12 cellular contexts compared by ENCODE assay signal in the genomic region with DNA sequence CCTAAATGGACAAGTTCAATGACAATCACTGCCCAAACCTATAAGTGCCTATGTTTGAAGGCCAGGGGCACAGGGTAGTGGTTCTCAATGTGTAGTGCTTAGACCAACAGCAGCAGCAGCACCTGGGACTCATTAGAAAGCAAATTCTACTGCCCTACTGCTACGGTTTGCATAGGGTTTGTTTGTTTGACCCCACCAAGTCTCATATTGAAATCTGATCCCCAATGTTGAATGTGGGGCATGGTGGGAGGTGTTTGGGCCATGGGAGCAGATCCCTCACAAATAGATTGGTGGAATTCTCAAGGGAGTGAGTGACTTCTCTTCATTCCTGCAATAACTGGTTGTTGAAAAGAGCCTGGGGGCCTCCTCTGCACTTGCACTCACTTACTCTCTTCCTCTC. TPM values are rescaled to one million over a fixed set of nuclear protein-coding genes. Genes with fewer than 3 reads are reported as not detected.
DNase-seq lines count a peak whose midpoint lies in the region; ATAC-seq and TF ChIP-seq lines count a peak whose summit lies in the region.
"Had no signal": no experiment of that assay in that cellular context is flagged by ENCODE, and none has a peak within 500 bp of the region (broad histone marks: within the 10 kb centered on the region; RNA-seq: fewer than 3 reads in every experiment).

No MANE protein-coding gene starts in this region.

- POLR2A ChIA-PET in Caco-2 (lab: Charles Lee): no interaction called here

- no peak overlapping the region for H3K4ac ChIP-seq in H9 (ENCODE audit: low read depth, low read length)

- no peak overlapping the region for H4K8ac ChIP-seq in H9 (replicated peaks; ENCODE audit: insufficient read length, low read depth, low read length)

- no peak overlapping the region for H4K5ac ChIP-seq in H9 (ENCODE audit: insufficient read length, low read depth, low read length)

- H3K36me3 ChIP-seq in Caco-2 (ENCODE audit: control insufficient read depth, insufficient read depth, low read length) (no peaks in the 10 kb centered on the region; the same call in 1 of the 2 replicates), left lung (no peaks in the 10 kb centered on the region)

- peak overlapping the region; percentile 24 for H3K27ac Mint-ChIP-seq in Caco-2 (ENCODE audit: unreplicated experiment)
- 0 out of 7 replicates have a peak overlapping the region, but pooled peaks of 2 of the 3 experiments have one; percentile 3 to 34 for H3K27ac Mint-ChIP-seq in H9
- H3K27ac Mint-ChIP-seq in activated naive CD4-positive, alpha-beta T cell treated with anti-CD3 and anti-CD28 coated beads, Interleukin-2, amount 10 ng/mL, durations not matched to agents 7 days and 5 days: no peak overlapping the region
- H3K27ac Mint-ChIP-seq: CD14-positive monocyte; CD8-positive, alpha-beta T cell; IgD-negative memory B cell had no signal

- H2BK120ac ChIP-seq in H9 (ENCODE audit: low read depth, low read length, poor library complexity, severe bottlenecking): no peak overlapping the region

- intact Hi-C loops in Caco-2 (cut with micrococcal nuclease; ENCODE audit: unreplicated experiment) (no loop called here), left lung (cut with DNase I) (no loop called here)

- H2BK15ac ChIP-seq in H9 (ENCODE audit: low read depth, low read length): no peak overlapping the region

- DNase-seq in Caco-2 (no peak), H9 (no peak), NCI-H526 treated with DMSO at 0.1 percent for 48 hours (lab: John Stamatoyannopoulos, UW) (peak; percentile 78), islet precursor cell (peak; percentile 42), left lung (no peak)
- DNase-seq in activated naive CD4-positive, alpha-beta T cell treated with anti-CD3 and anti-CD28 coated beads, Interleukin-2, amount 10 ng/mL, durations not matched to agents 7 days and 5 days: no peak
- no peak for DNase-seq in activated CD8-positive, alpha-beta memory T cell treated with anti-CD3 and anti-CD28 coated beads, Interleukin-2, amount 50 U/mL, for 48 hours
- DNase-seq: CD8-positive, alpha-beta T cell; DMS53 had no signal

- H3K23ac ChIP-seq in H9 (ENCODE audit: insufficient read length, low read depth, low read length): no peak overlapping the region

- WGBS in H9 (ENCODE audit: extremely low coverage, insufficient read length, low lambda C conversion rate): no CpG with 5 or more reads among the region's 1 CpG

- no peaks in the 10 kb centered on the region for H4K20me1 ChIP-seq in H9 (ENCODE audit: control insufficient read depth, insufficient read depth, insufficient read length)

- H3K4me2 ChIP-seq in H9 (ENCODE audit: insufficient read depth, insufficient read length, low read length): no peak overlapping the region

- no peak overlapping the region for H2BK20ac ChIP-seq in H9 (ENCODE audit: low read depth, low read length, poor library complexity, severe bottlenecking)

- H3K27ac ChIP-seq in H9 (ENCODE audit: insufficient read length, low read depth, low read length) (no peak overlapping the region), left lung (no peak overlapping the region)

- H3K14ac ChIP-seq in H9 (ENCODE audit: insufficient read depth, low read length): no peak overlapping the region

- H3K27me3 Mint-ChIP-seq in Caco-2 (ENCODE audit: insufficient read depth, unreplicated experiment) (no peaks in the 10 kb centered on the region), H9 (ENCODE audit: low read depth) (no peaks in the 10 kb centered on the region)
- H3K27me3 Mint-ChIP-seq in activated naive CD4-positive, alpha-beta T cell treated with anti-CD3 and anti-CD28 coated beads, Interleukin-2, amount 10 ng/mL, durations not matched to agents 7 days and 5 days: peaks cover 4% of the 10 kb centered on the region

- CTCF ChIA-PET in Caco-2 (lab: Charles Lee): no interaction called here
- CTCF ChIA-PET in activated naive CD4-positive, alpha-beta T cell treated with anti-CD3 and anti-CD28 coated beads, Interleukin-2, amount 10 ng/mL, durations not matched to agents 7 days and 5 days (lab: Charles Lee): no interaction called here

- no peak overlapping the region for H2BK12ac ChIP-seq in H9 (ENCODE audit: insufficient read length, low read depth, low read length)

- no peaks in the 10 kb centered on the region for H3K79me2 ChIP-seq in H9 (ENCODE audit: insufficient read depth, low read length)

- no peaks in the 10 kb centered on the region for H3K23me2 ChIP-seq in H9 (ENCODE audit: insufficient read length, low read depth, low read length, poor library complexity, severe bottlenecking)

- H3K4me1 Mint-ChIP-seq in Caco-2 (ENCODE audit: low read depth, unreplicated experiment): peaks cover 38% of the 10 kb centered on the region
- peaks cover 7 to 15% of the 10 kb centered on the region in 2 experiments for H3K4me1 Mint-ChIP-seq in H9
- H3K4me1 Mint-ChIP-seq in activated naive CD4-positive, alpha-beta T cell treated with anti-CD3 and anti-CD28 coated beads, Interleukin-2, amount 10 ng/mL, durations not matched to agents 7 days and 5 days: no peaks in the 10 kb centered on the region
- H3K4me1 Mint-ChIP-seq: IgD-negative memory B cell had no signal

- H3K4me3 ChIP-seq in Caco-2 (ENCODE audit: low read depth, low read length): no peak overlapping the region
- no peak overlapping the region for H3K4me3 ChIP-seq in left lung
- H3K4me3 ChIP-seq: GM12878 had no signal

- H3K4me1 ChIP-seq in Caco-2: peaks cover 59% of the 10 kb centered on the region
- H3K4me1 ChIP-seq in H9 (ENCODE audit: insufficient read depth, low read length): no peaks in the 10 kb centered on the region; the same call in 1 of the 2 replicates
- H3K4me1 ChIP-seq in left lung: peaks cover 0 to 19% of the 10 kb centered on the region in 2 donors

- no peak for ATAC-seq in left lung
- ATAC-seq: CD8-positive, alpha-beta T cell; GM12878 had no signal

- H3K9me3 Mint-ChIP-seq in Caco-2 (ENCODE audit: unreplicated experiment): no peaks in the 10 kb centered on the region
- peaks cover 3% of the 10 kb centered on the region in 2 experiments; a peak in 3 of 5 replicates for H3K9me3 Mint-ChIP-seq in H9
- no peaks in the 10 kb centered on the region for H3K9me3 Mint-ChIP-seq in activated naive CD4-positive, alpha-beta T cell treated with anti-CD3 and anti-CD28 coated beads, Interleukin-2, amount 10 ng/mL, durations not matched to agents 7 days and 5 days
- H3K9me3 Mint-ChIP-seq: CD8-positive, alpha-beta T cell had no signal

- H3K4me3 Mint-ChIP-seq in Caco-2 (ENCODE audit: unreplicated experiment) (no peak overlapping the region), H9 (no peak overlapping the region)
- no peak overlapping the region for H3K4me3 Mint-ChIP-seq in activated naive CD4-positive, alpha-beta T cell treated with anti-CD3 and anti-CD28 coated beads, Interleukin-2, amount 10 ng/mL, durations not matched to agents 7 days and 5 days
- H3K4me3 Mint-ChIP-seq: CD14-positive monocyte; CD8-positive, alpha-beta T cell; IgD-negative memory B cell had no signal

- H3K56ac ChIP-seq in H9 (ENCODE audit: insufficient read length, low read depth, low read length): no peak overlapping the region

- H2BK5ac ChIP-seq in H9 (ENCODE audit: insufficient read length, low read length): no peak overlapping the region

- H3K9me3 ChIP-seq in Caco-2 (no peaks in the 10 kb centered on the region), H9 (ENCODE audit: control insufficient read depth, low read depth, low read length) (no peaks in the 10 kb centered on the region), left lung (no peaks in the 10 kb centered on the region)

- H3K9ac ChIP-seq in H9 (ENCODE audit: extremely low read depth, insufficient read length, low read length): no peak overlapping the region

- H2AK5ac ChIP-seq in H9 (ENCODE audit: insufficient read length, low read length): no peak overlapping the region

- BruUV-seq in Caco-2 (replicated peaks; lab: Mats Ljungman, UMichigan): no TSS peak

- peaks cover 2% of the 10 kb centered on the region for H3K79me1 ChIP-seq in H9 (ENCODE audit: insufficient read depth, low read depth, low read length, poor library complexity, severe bottlenecking)

- no peak overlapping the region for H4K91ac ChIP-seq in H9 (ENCODE audit: insufficient read length, low read depth, low read length)

- no peak overlapping the region for H3K18ac ChIP-seq in H9 (ENCODE audit: insufficient read length, low read depth, low read length)

- H2AFZ ChIP-seq in H9 (ENCODE audit: low read length): no peak overlapping the region

- no peak overlapping the region for H3T11ph ChIP-seq in H9 (ENCODE audit: low read length)

- peaks cover 50% of the 10 kb centered on the region for H3K36me3 Mint-ChIP-seq in Caco-2 (ENCODE audit: insufficient read depth, unreplicated experiment)
- peaks cover 4 to 7% (median 5%) of the 10 kb centered on the region in 3 experiments; a peak in 3 of 7 replicates for H3K36me3 Mint-ChIP-seq in H9 (ENCODE audit: insufficient read depth in 1 of 3, low read depth in 3 of 3)
- no peaks in the 10 kb centered on the region for H3K36me3 Mint-ChIP-seq in activated naive CD4-positive, alpha-beta T cell treated with anti-CD3 and anti-CD28 coated beads, Interleukin-2, amount 10 ng/mL, durations not matched to agents 7 days and 5 days
- H3K36me3 Mint-ChIP-seq: CD8-positive, alpha-beta T cell; IgD-negative memory B cell had no signal

- TF ChIP-seq CTCF in Caco-2 (IDR thresholded peaks at IDR 0.05; ENCODE audit: insufficient read depth in 1 of 2, low read depth in 1 of 2, low read length in 1 of 2, severe bottlenecking in 1 of 2, unreplicated experiment in 1 of 2): no peak
- TF ChIP-seq CTCF in H9 (conservative IDR thresholded peaks at IDR 0.05): no peak
- TF ChIP-seq CTCF in left lung (IDR thresholded peaks at IDR 0.05): no peak

- no peaks in the 10 kb centered on the region for H3K27me3 ChIP-seq in Caco-2 (replicated peaks; ENCODE audit: control insufficient read depth, insufficient read depth, low read length)
- H3K27me3 ChIP-seq in H9 (ENCODE audit: insufficient read depth, low read length): no peaks in the 10 kb centered on the region
- H3K27me3 ChIP-seq in left lung: no peaks in the 10 kb centered on the region

RNA-seq across cellular contexts. Expression of a gene that starts 39.6 kb away (rescaled TPM):
- total RNA-seq in Caco-2 (2022) (145 and 151 TPM in 2 replicates), H9 (2021) (21.1 and 22.1 TPM in 2 replicates), left lung (10 to 100 TPM in 1 of 2 donors, 1 to 10 TPM in 1; 9.6 to 11.0 TPM)
- total RNA-seq: CD8-positive, alpha-beta T cell had no signal

Comparison
In these comparisons a context has a peak if more than half of its experiments do, and no peak if none do; other contexts are left out.
1. DNase-seq: peak in NCI-H526 treated with DMSO at 0.1 percent for 48 hours (single experiment) and islet precursor cell (single experiment); none in Caco-2 (0 of 2), H9 (single experiment), left lung (0 of 2), activated naive CD4-positive, alpha-beta T cell treated with anti-CD3 and anti-CD28 coated beads, Interleukin-2, amount 10 ng/mL, durations not matched to agents 7 days and 5 days (single experiment) and activated CD8-positive, alpha-beta memory T cell treated with anti-CD3 and anti-CD28 coated beads, Interleukin-2, amount 50 U/mL, for 48 hours (single experiment).